In the genomic region with DNA sequence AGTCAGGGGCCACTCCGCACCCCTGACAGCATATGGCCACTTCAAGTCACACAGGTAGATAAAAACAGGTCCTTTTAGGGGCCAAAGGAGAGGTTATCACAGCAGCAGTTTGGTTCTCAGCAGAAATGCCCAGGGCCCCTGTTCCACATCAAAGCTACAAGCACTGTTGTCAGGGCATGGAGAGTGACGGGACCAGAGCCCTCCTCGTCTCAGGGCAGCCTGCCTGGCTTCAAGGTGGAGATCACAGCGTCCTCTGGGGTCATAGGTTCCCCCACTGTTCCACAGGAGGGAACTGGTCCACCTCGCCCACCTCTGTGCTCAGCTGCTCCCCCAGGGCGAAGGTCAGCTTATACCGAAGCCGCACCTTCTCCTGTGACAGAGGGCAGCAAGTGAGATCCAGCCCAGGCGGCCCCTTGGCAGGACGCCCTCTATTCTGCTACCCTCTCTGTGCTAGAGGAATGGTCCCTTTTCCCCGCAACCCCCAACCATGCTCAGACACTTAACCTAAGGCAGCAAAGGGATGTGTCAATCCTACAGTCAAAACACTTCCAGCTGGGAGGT, we compare ENCODE assay signal across 1 cellular context.
TF ChIP-seq lines count a peak whose summit lies in the region.

No MANE protein-coding gene starts in this region.

TF ChIP-seq in GM12878, 131 proteins besides CTCF, POLR2A, EP300 and RAD21:
- TF ChIP-seq POU2F2 (IDR thresholded peaks at IDR 0.05; ENCODE audit: borderline replicate concordance, low read depth, low read length) (no peak), KLF5 (IDR thresholded peaks at IDR 0.05; ENCODE audit: partially characterized antibody) (no peak), CBFB (IDR thresholded peaks at IDR 0.05; ENCODE audit: low read depth) (no peak), PAX5 (IDR thresholded peaks at IDR 0.05; ENCODE audit: borderline replicate concordance, low read depth, low read length) (no peak), CHD4 (IDR thresholded peaks at IDR 0.05) (no peak), MEF2A (IDR thresholded peaks at IDR 0.05; ENCODE audit: insufficient read depth, low read depth, low read length) (no peak), NR2C2 (IDR thresholded peaks at IDR 0.05; ENCODE audit: borderline replicate concordance, control insufficient read depth, insufficient read length, low read depth) (no peak), HDAC2 (IDR thresholded peaks at IDR 0.05) (no peak), CHD2 (IDR thresholded peaks at IDR 0.05; ENCODE audit: borderline replicate concordance, low read depth, low read length) (no peak)
- TF ChIP-seq, protein P1, sequence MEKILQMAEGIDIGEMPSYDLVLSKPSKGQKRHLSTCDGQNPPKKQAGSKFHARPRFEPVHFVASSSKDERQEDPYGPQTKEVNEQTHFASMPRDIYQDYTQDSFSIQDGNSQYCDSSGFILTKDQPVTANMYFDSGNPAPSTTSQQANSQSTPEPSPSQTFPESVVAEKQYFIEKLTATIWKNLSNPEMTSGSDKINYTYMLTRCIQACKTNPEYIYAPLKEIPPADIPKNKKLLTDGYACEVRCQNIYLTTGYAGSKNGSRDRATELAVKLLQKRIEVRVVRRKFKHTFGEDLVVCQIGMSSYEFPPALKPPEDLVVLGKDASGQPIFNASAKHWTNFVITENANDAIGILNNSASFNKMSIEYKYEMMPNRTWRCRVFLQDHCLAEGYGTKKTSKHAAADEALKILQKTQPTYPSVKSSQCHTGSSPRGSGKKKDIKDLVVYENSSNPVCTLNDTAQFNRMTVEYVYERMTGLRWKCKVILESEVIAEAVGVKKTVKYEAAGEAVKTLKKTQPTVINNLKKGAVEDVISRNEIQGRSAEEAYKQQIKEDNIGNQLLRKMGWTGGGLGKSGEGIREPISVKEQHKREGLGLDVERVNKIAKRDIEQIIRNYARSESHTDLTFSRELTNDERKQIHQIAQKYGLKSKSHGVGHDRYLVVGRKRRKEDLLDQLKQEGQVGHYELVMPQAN (conservative IDR thresholded peaks at IDR 0.05) = no peak
- TF ChIP-seq, protein P2, sequence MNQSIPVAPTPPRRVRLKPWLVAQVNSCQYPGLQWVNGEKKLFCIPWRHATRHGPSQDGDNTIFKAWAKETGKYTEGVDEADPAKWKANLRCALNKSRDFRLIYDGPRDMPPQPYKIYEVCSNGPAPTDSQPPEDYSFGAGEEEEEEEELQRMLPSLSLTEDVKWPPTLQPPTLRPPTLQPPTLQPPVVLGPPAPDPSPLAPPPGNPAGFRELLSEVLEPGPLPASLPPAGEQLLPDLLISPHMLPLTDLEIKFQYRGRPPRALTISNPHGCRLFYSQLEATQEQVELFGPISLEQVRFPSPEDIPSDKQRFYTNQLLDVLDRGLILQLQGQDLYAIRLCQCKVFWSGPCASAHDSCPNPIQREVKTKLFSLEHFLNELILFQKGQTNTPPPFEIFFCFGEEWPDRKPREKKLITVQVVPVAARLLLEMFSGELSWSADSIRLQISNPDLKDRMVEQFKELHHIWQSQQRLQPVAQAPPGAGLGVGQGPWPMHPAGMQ (IDR thresholded peaks at IDR 0.05; ENCODE audit: borderline replicate concordance) = no peak
- TF ChIP-seq, protein P3, sequence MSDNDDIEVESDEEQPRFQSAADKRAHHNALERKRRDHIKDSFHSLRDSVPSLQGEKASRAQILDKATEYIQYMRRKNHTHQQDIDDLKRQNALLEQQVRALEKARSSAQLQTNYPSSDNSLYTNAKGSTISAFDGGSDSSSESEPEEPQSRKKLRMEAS (IDR thresholded peaks at IDR 0.05; ENCODE audit: low read depth, low read length) = no peak
- TF ChIP-seq, protein P4, sequence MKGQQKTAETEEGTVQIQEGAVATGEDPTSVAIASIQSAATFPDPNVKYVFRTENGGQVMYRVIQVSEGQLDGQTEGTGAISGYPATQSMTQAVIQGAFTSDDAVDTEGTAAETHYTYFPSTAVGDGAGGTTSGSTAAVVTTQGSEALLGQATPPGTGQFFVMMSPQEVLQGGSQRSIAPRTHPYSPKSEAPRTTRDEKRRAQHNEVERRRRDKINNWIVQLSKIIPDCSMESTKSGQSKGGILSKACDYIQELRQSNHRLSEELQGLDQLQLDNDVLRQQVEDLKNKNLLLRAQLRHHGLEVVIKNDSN (IDR thresholded peaks at IDR 0.05; ENCODE audit: borderline replicate concordance, extremely low read length, insufficient read depth, low read depth, low read length) = no peak
- TF ChIP-seq, protein P5, sequence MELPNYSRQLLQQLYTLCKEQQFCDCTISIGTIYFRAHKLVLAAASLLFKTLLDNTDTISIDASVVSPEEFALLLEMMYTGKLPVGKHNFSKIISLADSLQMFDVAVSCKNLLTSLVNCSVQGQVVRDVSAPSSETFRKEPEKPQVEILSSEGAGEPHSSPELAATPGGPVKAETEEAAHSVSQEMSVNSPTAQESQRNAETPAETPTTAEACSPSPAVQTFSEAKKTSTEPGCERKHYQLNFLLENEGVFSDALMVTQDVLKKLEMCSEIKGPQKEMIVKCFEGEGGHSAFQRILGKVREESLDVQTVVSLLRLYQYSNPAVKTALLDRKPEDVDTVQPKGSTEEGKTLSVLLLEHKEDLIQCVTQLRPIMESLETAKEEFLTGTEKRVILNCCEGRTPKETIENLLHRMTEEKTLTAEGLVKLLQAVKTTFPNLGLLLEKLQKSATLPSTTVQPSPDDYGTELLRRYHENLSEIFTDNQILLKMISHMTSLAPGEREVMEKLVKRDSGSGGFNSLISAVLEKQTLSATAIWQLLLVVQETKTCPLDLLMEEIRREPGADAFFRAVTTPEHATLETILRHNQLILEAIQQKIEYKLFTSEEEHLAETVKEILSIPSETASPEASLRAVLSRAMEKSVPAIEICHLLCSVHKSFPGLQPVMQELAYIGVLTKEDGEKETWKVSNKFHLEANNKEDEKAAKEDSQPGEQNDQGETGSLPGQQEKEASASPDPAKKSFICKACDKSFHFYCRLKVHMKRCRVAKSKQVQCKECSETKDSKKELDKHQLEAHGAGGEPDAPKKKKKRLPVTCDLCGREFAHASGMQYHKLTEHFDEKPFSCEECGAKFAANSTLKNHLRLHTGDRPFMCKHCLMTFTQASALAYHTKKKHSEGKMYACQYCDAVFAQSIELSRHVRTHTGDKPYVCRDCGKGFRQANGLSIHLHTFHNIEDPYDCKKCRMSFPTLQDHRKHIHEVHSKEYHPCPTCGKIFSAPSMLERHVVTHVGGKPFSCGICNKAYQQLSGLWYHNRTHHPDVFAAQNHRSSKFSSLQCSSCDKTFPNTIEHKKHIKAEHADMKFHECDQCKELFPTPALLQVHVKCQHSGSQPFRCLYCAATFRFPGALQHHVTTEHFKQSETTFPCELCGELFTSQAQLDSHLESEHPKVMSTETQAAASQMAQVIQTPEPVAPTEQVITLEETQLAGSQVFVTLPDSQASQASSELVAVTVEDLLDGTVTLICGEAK (IDR thresholded peaks at IDR 0.05; ENCODE audit: borderline replicate concordance) = no peak
- TF ChIP-seq, protein P6, sequence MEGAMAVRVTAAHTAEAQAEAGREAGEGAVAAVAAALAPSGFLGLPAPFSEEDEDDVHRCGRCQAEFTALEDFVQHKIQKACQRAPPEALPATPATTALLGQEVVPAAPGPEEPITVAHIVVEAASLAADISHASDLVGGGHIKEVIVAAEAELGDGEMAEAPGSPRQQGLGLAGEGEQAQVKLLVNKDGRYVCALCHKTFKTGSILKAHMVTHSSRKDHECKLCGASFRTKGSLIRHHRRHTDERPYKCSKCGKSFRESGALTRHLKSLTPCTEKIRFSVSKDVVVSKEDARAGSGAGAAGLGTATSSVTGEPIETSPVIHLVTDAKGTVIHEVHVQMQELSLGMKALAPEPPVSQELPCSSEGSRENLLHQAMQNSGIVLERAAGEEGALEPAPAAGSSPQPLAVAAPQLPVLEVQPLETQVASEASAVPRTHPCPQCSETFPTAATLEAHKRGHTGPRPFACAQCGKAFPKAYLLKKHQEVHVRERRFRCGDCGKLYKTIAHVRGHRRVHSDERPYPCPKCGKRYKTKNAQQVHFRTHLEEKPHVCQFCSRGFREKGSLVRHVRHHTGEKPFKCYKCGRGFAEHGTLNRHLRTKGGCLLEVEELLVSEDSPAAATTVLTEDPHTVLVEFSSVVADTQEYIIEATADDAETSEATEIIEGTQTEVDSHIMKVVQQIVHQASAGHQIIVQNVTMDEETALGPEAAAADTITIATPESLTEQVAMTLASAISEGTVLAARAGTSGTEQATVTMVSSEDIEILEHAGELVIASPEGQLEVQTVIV (IDR thresholded peaks at IDR 0.05; ENCODE audit: borderline replicate concordance, partially characterized antibody) = no peak
- TF ChIP-seq, protein P7, sequence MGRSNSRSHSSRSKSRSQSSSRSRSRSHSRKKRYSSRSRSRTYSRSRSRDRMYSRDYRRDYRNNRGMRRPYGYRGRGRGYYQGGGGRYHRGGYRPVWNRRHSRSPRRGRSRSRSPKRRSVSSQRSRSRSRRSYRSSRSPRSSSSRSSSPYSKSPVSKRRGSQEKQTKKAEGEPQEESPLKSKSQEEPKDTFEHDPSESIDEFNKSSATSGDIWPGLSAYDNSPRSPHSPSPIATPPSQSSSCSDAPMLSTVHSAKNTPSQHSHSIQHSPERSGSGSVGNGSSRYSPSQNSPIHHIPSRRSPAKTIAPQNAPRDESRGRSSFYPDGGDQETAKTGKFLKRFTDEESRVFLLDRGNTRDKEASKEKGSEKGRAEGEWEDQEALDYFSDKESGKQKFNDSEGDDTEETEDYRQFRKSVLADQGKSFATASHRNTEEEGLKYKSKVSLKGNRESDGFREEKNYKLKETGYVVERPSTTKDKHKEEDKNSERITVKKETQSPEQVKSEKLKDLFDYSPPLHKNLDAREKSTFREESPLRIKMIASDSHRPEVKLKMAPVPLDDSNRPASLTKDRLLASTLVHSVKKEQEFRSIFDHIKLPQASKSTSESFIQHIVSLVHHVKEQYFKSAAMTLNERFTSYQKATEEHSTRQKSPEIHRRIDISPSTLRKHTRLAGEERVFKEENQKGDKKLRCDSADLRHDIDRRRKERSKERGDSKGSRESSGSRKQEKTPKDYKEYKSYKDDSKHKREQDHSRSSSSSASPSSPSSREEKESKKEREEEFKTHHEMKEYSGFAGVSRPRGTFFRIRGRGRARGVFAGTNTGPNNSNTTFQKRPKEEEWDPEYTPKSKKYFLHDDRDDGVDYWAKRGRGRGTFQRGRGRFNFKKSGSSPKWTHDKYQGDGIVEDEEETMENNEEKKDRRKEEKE (IDR thresholded peaks at IDR 0.05) = no peak
